11 cellular contexts compared by ENCODE assay signal in genomic region chr2:202270487-202270886, GRCh38. TPM values are rescaled to one million over a fixed set of nuclear protein-coding genes. Genes with fewer than 3 reads are reported as not detected.
DNase-seq lines count a peak whose midpoint lies in the region; TF ChIP-seq lines count a peak whose summit lies in the region.
"Had no signal": no experiment of that assay in that cellular context is flagged by ENCODE, and none has a peak within 500 bp of the region (broad histone marks: within the 10 kb centered on the region; RNA-seq: fewer than 3 reads in every experiment).

No MANE protein-coding gene starts in this region.

- no peaks in the 10 kb centered on the region for H3K9me3 Mint-ChIP-seq in chondrocyte (ENCODE audit: low read depth)

- peak; percentile 71 for DNase-seq in GM12865 (ENCODE audit: low read depth)
- DNase-seq in chondrocyte (ENCODE audit: low spot score) = no peak
- no peak for DNase-seq in activated CD4-positive, CD25-positive, alpha-beta regulatory T cell (lab: John Stamatoyannopoulos, UW)
- DNase-seq in AG08396 (ENCODE audit: low spot score) = no peak
- DNase-seq in coronary artery (ENCODE audit: low spot score) = no peak
- DNase-seq in SK-N-DZ (ENCODE audit: low spot score) = no peak
- DNase-seq: central memory CD4-positive, alpha-beta T cell; NCI-H146; NCI-H774 had no signal

- TF ChIP-seq CTCF in GM12865 (IDR thresholded peaks at IDR 0.05; ENCODE audit: insufficient read depth, low read depth, low read length, missing control alignments) (no peak), OCI-LY3 (IDR thresholded peaks at IDR 0.05; ENCODE audit: low read depth, low read length) (no peak), chondrocyte (IDR thresholded peaks at IDR 0.05) (no peak), coronary artery (IDR thresholded peaks at IDR 0.05) (no peak)

- H3K36me3 Mint-ChIP-seq in chondrocyte (ENCODE audit: low read depth) = no peaks in the 10 kb centered on the region

- no peak overlapping the region for H2AFZ ChIP-seq in OCI-LY3 (ENCODE audit: low read depth, low read length)

- no peaks in the 10 kb centered on the region for H3K9me3 ChIP-seq in BLaER1 treated with 17β-estradiol and CSF1 and Interleukin-3, amounts not matched to agents 10 nM and 100 nM (replicated peaks in 1 of 11)
- H3K9me3 ChIP-seq in OCI-LY3 (ENCODE audit: insufficient read depth, low read length) = no peaks in the 10 kb centered on the region

- peaks cover 5 to 60% (median 39%) of the 10 kb centered on the region in 11 experiments for H3K36me3 ChIP-seq in BLaER1 treated with 17β-estradiol and CSF1 and Interleukin-3, amounts not matched to agents 10 nM and 100 nM
- H3K36me3 ChIP-seq in OCI-LY3 (replicated peaks; ENCODE audit: low read depth, low read length) = peaks cover 25% of the 10 kb centered on the region

- peaks cover 100% of the 10 kb centered on the region for H3K79me2 ChIP-seq in OCI-LY3 (ENCODE audit: low read length)

- H3K27me3 Mint-ChIP-seq in chondrocyte (ENCODE audit: low read depth) = no peaks in the 10 kb centered on the region

- no peak overlapping the region for H3K4me3 Mint-ChIP-seq in chondrocyte (ENCODE audit: unreplicated experiment)

- peak overlapping the region; percentile 65 for H3K27ac Mint-ChIP-seq in chondrocyte (ENCODE audit: unreplicated experiment)

- peak overlapping the region; percentile 33 to 97 (median 87) for H3K4me2 ChIP-seq in BLaER1 treated with 17β-estradiol and CSF1 and Interleukin-3, amounts not matched to agents 10 nM and 100 nM
- H3K4me2 ChIP-seq in OCI-LY3 (ENCODE audit: low read length) = peak overlapping the region; percentile 83

- peaks cover 29% of the 10 kb centered on the region for H3K4me1 Mint-ChIP-seq in chondrocyte (ENCODE audit: low read depth)

- peaks cover 87 to 98% (median 93%) of the 10 kb centered on the region in 11 experiments; a peak in 21 of 22 replicates for H4K20me1 ChIP-seq in BLaER1 treated with 17β-estradiol and CSF1 and Interleukin-3, amounts not matched to agents 10 nM and 100 nM
- H4K20me1 ChIP-seq in OCI-LY3 (ENCODE audit: insufficient read depth, low read length) = peaks cover 89% of the 10 kb centered on the region

- H3K27me3 ChIP-seq in BLaER1 treated with 17β-estradiol and CSF1 and Interleukin-3, amounts not matched to agents 10 nM and 100 nM = no peaks in the 10 kb centered on the region
- H3K27me3 ChIP-seq in OCI-LY3 (ENCODE audit: low read depth, low read length) = no peaks in the 10 kb centered on the region

- peak overlapping the region in 5 of 11 experiments; percentile 12 to 43 (median 36); a peak in 7 of 22 replicates for H3K9ac ChIP-seq in BLaER1 treated with 17β-estradiol and CSF1 and Interleukin-3, amounts not matched to agents 10 nM and 100 nM
- peak overlapping the region; percentile 46 for H3K9ac ChIP-seq in OCI-LY3 (ENCODE audit: low read length)

- peaks cover 31 to 59% (median 50%) of the 10 kb centered on the region in 10 experiments for H3K4me1 ChIP-seq in BLaER1 treated with 17β-estradiol and CSF1 and Interleukin-3, amounts not matched to agents 10 nM and 100 nM
- peaks cover 51% of the 10 kb centered on the region for H3K4me1 ChIP-seq in OCI-LY3 (ENCODE audit: low read length)

- no peak overlapping the region for H3K27ac ChIP-seq in BLaER1 treated with 17β-estradiol and CSF1 and Interleukin-3, amounts not matched to agents 10 nM and 100 nM
- peak overlapping the region; percentile 83 for H3K27ac ChIP-seq in OCI-LY3 (ENCODE audit: low read length)
- H3K27ac ChIP-seq in coronary artery = no peak overlapping the region

- H3K4me3 ChIP-seq in BLaER1 treated with 17β-estradiol and CSF1 and Interleukin-3, amounts not matched to agents 10 nM and 100 nM = 0 out of 20 replicates have a peak overlapping the region, but pooled peaks of 1 of the 10 experiments have one; percentile 4
- peak overlapping the region; percentile 63 for H3K4me3 ChIP-seq in GM12865 (ENCODE audit: low read depth, low read length)
- peak overlapping the region; percentile 66 for H3K4me3 ChIP-seq in OCI-LY3 (ENCODE audit: low read length)
- H3K4me3 ChIP-seq in coronary artery = no peak overlapping the region

RNA-seq across cellular contexts. Expression of gene NOP58, which starts 4.9 kb away (rescaled TPM):
- total RNA-seq in chondrocyte = 30.0 to 40.5 TPM (median 32.3 TPM) in 3 replicates
- 124 and 136 TPM in 2 replicates for polyA plus RNA-seq in SK-N-DZ (2014; cell fraction: cytosol; rRNA removed)
- polyA plus RNA-seq in SK-N-DZ (2014; cell fraction: nucleus; rRNA removed) = 247 and 339 TPM in 2 replicates

RNA-seq across cellular contexts. Expression of gene SUMO1, which starts 32.1 kb away (rescaled TPM):
- total RNA-seq in chondrocyte = 82.1 to 88.5 TPM (median 84.6 TPM) in 3 replicates
- polyA plus RNA-seq in SK-N-DZ (2014; cell fraction: cytosol; rRNA removed) = 230 and 252 TPM in 2 replicates
- 121 and 133 TPM in 2 replicates for polyA plus RNA-seq in SK-N-DZ (2014; cell fraction: nucleus; rRNA removed)
